9 cellular contexts compared by ENCODE assay signal in genomic region chr11:104946907-104947306, GRCh38. TPM values are rescaled to one million over a fixed set of nuclear protein-coding genes. Genes with fewer than 3 reads are reported as not detected.
A peak's percentile ranks its signal among the peaks of the same experiment; 100 is the strongest.
DNase-seq lines count a peak whose midpoint lies in the region; ATAC-seq and TF ChIP-seq lines count a peak whose summit lies in the region.
"Had no signal": no experiment of that assay in that cellular context is flagged by ENCODE, and none has a peak within 500 bp of the region (broad histone marks: within the 10 kb centered on the region; RNA-seq: fewer than 3 reads in every experiment).

No MANE protein-coding gene starts in this region.

- no peaks in the 10 kb centered on the region for H3K9me3 Mint-ChIP-seq in activated T-cell treated with anti-CD3 and anti-CD28 coated beads, Interleukin-2, amount 50 U/mL, for 24 hours
- H3K9me3 Mint-ChIP-seq in endodermal cell, result no peaks in the 10 kb centered on the region
- H3K9me3 Mint-ChIP-seq in neural crest cell, result no peaks in the 10 kb centered on the region
- H3K9me3 Mint-ChIP-seq: nephron had no signal

- no peak overlapping the region for H3K4me3 Mint-ChIP-seq in activated T-cell treated with anti-CD3 and anti-CD28 coated beads, Interleukin-2, amount 50 U/mL, for 24 hours
- H3K4me3 Mint-ChIP-seq in endodermal cell, result no peak overlapping the region
- H3K4me3 Mint-ChIP-seq in neural crest cell, result no peak overlapping the region
- H3K4me3 Mint-ChIP-seq: nephron had no signal

- no peaks in the 10 kb centered on the region for H3K27me3 ChIP-seq in endodermal cell (ENCODE audit: control insufficient read depth, insufficient read depth, low read length, poor library complexity, severe bottlenecking)

- DNase-seq in activated T-cell treated with anti-CD3 and anti-CD28 coated beads for 24 hours (ENCODE audit: low read depth), result peak; percentile 28
- no peak for DNase-seq in activated T-cell treated with anti-CD3 and anti-CD28 coated beads, Interleukin-2, amount 50 U/mL, for 24 hours
- DNase-seq in RKO (ENCODE audit: low spot score), result peak; percentile 76
- DNase-seq in endodermal cell, result no peak
- no peak for DNase-seq in neural crest cell (ENCODE audit: low read depth, low spot score)
- no peak for DNase-seq in cerebellar nuclear complex (lab: John Stamatoyannopoulos, UW)

- WGBS in endodermal cell (ENCODE audit: insufficient coverage in 1 of 2, insufficient read length in 1 of 2), 2 experiments, result 40 to 45% methylated on average over 1 to 2 of the region's 2 CpGs

- TF ChIP-seq CTCF in endodermal cell (conservative IDR thresholded peaks at IDR 0.05) (peak; percentile 81), neural crest cell (conservative IDR thresholded peaks at IDR 0.05) (peak; percentile 64)

- ATAC-seq in GM19438 (IDR thresholded peaks at IDR 0.05; ENCODE audit: low read depth, unreplicated experiment) (peak; percentile 98), HG03378 (IDR thresholded peaks at IDR 0.05; ENCODE audit: unreplicated experiment) (peak; percentile 98)

- H3K9me3 ChIP-seq in endodermal cell (ENCODE audit: control insufficient read depth, low read length), result no peaks in the 10 kb centered on the region

- peaks cover 93% of the 10 kb centered on the region for H3K36me3 Mint-ChIP-seq in activated T-cell treated with anti-CD3 and anti-CD28 coated beads, Interleukin-2, amount 50 U/mL, for 24 hours (ENCODE audit: low read depth)
- H3K36me3 Mint-ChIP-seq in endodermal cell (ENCODE audit: low read depth) (no peaks in the 10 kb centered on the region), neural crest cell (ENCODE audit: low read depth) (no peaks in the 10 kb centered on the region)

- H3K27ac Mint-ChIP-seq in activated T-cell treated with anti-CD3 and anti-CD28 coated beads, Interleukin-2, amount 50 U/mL, for 24 hours, result no peak overlapping the region
- H3K27ac Mint-ChIP-seq in endodermal cell (no peak overlapping the region), neural crest cell (ENCODE audit: unreplicated experiment) (no peak overlapping the region)
- H3K27ac Mint-ChIP-seq: nephron had no signal

- no peaks in the 10 kb centered on the region for H3K27me3 Mint-ChIP-seq in activated T-cell treated with anti-CD3 and anti-CD28 coated beads, Interleukin-2, amount 50 U/mL, for 24 hours
- H3K27me3 Mint-ChIP-seq in endodermal cell (ENCODE audit: insufficient read depth) (no peaks in the 10 kb centered on the region), neural crest cell (ENCODE audit: low read depth) (no peaks in the 10 kb centered on the region)

- H3K4me1 Mint-ChIP-seq in activated T-cell treated with anti-CD3 and anti-CD28 coated beads, Interleukin-2, amount 50 U/mL, for 24 hours (ENCODE audit: low read depth), result peaks cover 9% of the 10 kb centered on the region
- no peaks in the 10 kb centered on the region for H3K4me1 Mint-ChIP-seq in endodermal cell
- H3K4me1 Mint-ChIP-seq in neural crest cell, result no peaks in the 10 kb centered on the region
- H3K4me1 Mint-ChIP-seq: nephron had no signal

- H3K4me3 ChIP-seq in endodermal cell (ENCODE audit: low read length), result no peak overlapping the region

- no peak overlapping the region for H3K27ac ChIP-seq in endodermal cell (ENCODE audit: low read depth, low read length)

- no peak overlapping the region for H3K9ac ChIP-seq in endodermal cell (ENCODE audit: extremely low read depth, low read length, poor library complexity, severe bottlenecking)

- H3K4me1 ChIP-seq in endodermal cell (ENCODE audit: control insufficient read depth, insufficient read depth, low read length), result no peaks in the 10 kb centered on the region

- no peaks in the 10 kb centered on the region for H3K36me3 ChIP-seq in endodermal cell (ENCODE audit: control insufficient read depth, insufficient read depth, low read length)

RNA-seq across cellular contexts. Expression of gene CASP4, which starts 21.5 kb away (rescaled TPM):
- total RNA-seq in endodermal cell, result not detected
- not detected for polyA plus RNA-seq in endodermal cell (2013, experiment 1 of 2)
- polyA plus RNA-seq in endodermal cell (2013, experiment 2 of 2), result not detected
- not detected in 2 replicates for total RNA-seq in neural crest cell

RNA-seq across cellular contexts. Expression of gene CASP12, which starts 48.6 kb away (rescaled TPM):
- total RNA-seq in endodermal cell (not detected), neural crest cell (not detected in 2 replicates)
- polyA plus RNA-seq in endodermal cell (2013, experiment 1 of 2), result not detected
- polyA plus RNA-seq in endodermal cell (2013, experiment 2 of 2), result not detected

Comparison
In these comparisons a context has a peak if more than half of its experiments do, and no peak if none do; other contexts are left out.
1. DNase-seq: peak in activated T-cell treated with anti-CD3 and anti-CD28 coated beads for 24 hours (single experiment) and RKO (single experiment); none in activated T-cell treated with anti-CD3 and anti-CD28 coated beads, Interleukin-2, amount 50 U/mL, for 24 hours (single experiment), endodermal cell (single experiment), neural crest cell (single experiment) and cerebellar nuclear complex (0 of 2).